In genomic region chr19:47096721-47097120, GRCh38 we compare ENCODE assay signal across 9 cellular contexts. TPM values are rescaled to one million over a fixed set of nuclear protein-coding genes. Genes with fewer than 3 reads are reported as not detected.
DNase-seq lines count a peak whose midpoint lies in the region; ATAC-seq, FAIRE-seq and TF ChIP-seq lines count a peak whose summit lies in the region.
"Had no signal": no experiment of that assay in that cellular context is flagged by ENCODE, and none has a peak within 500 bp of the region (broad histone marks: within the 10 kb centered on the region; RNA-seq: fewer than 3 reads in every experiment).

No MANE protein-coding gene starts in this region.

- H3K9me3 Mint-ChIP-seq in activated naive CD8-positive, alpha-beta T cell treated with anti-CD3 and anti-CD28 coated beads, Interleukin-2, amount 10 ng/mL, durations not matched to agents 7 days and 5 days: no peaks in the 10 kb centered on the region

- no peak overlapping the region for H3K4me3 Mint-ChIP-seq in activated naive CD8-positive, alpha-beta T cell treated with anti-CD3 and anti-CD28 coated beads, Interleukin-2, amount 10 ng/mL, durations not matched to agents 7 days and 5 days

- H3K36me3 Mint-ChIP-seq in activated naive CD8-positive, alpha-beta T cell treated with anti-CD3 and anti-CD28 coated beads, Interleukin-2, amount 10 ng/mL, durations not matched to agents 7 days and 5 days: peaks cover 32% of the 10 kb centered on the region

- no peaks in the 10 kb centered on the region for H3K27me3 Mint-ChIP-seq in activated naive CD8-positive, alpha-beta T cell treated with anti-CD3 and anti-CD28 coated beads, Interleukin-2, amount 10 ng/mL, durations not matched to agents 7 days and 5 days

- DNase-seq in HCT116 (ENCODE audit: low read depth, low spot score) (no peak), keratinocyte (ENCODE audit: low read depth, low spot score) (no peak), ACHN (no peak), NCI-H2227 (lab: John Stamatoyannopoulos, UW; ENCODE audit: unreplicated experiment) (no peak)
- DNase-seq in activated naive CD8-positive, alpha-beta T cell treated with anti-CD3 and anti-CD28 coated beads, Interleukin-2, amount 10 ng/mL, durations not matched to agents 7 days and 5 days: no peak

- TF ChIP-seq RAD21 in HCT116 (IDR thresholded peaks at IDR 0.05; ENCODE audit: low read depth): no peak

- no peak for FAIRE-seq in keratinocyte (lab: Jason Lieb, UNC)
- FAIRE-seq: K562 had no signal

- H3K27me3 ChIP-seq in HCT116 (ENCODE audit: insufficient read depth, low read length) (no peaks in the 10 kb centered on the region), keratinocyte (ENCODE audit: control insufficient read depth, extremely low read depth, insufficient read depth, low read length) (no peaks in the 10 kb centered on the region), skeletal muscle tissue (ENCODE audit: control insufficient read depth in 3 of 3, insufficient read depth in 3 of 3, low read length in 3 of 3) (no peaks in the 10 kb centered on the region)

- H3K36me3 ChIP-seq in HCT116 (ENCODE audit: control insufficient read depth in 1 of 2, insufficient read depth in 2 of 2, low read length in 2 of 2) (peaks cover 3 to 7% of the 10 kb centered on the region in 2 experiments; a peak in 2 of 4 replicates), keratinocyte (ENCODE audit: control insufficient read depth in 2 of 2, extremely low read depth in 1 of 2, insufficient read depth in 2 of 2, low read length in 2 of 2) (peaks cover 11 to 36% of the 10 kb centered on the region in 2 experiments), skeletal muscle tissue (ENCODE audit: control insufficient read depth in 3 of 3, insufficient read depth in 3 of 3, low read length in 3 of 3) (peaks cover 7 to 14% (median 9%) of the 10 kb centered on the region in 3 donors)

- peak overlapping the region; percentile 66 for H3K27ac ChIP-seq in HCT116 (ENCODE audit: low read depth, low read length)
- peak overlapping the region; percentile 68 for H3K27ac ChIP-seq in keratinocyte (ENCODE audit: control insufficient read depth, insufficient read depth, low read length)
- peak overlapping the region; percentile 71 for H3K27ac ChIP-seq in skeletal muscle tissue (ENCODE audit: low read depth, low read length)

- CTCF ChIA-PET in HCT116 (lab: Charles Lee): interaction anchor here (1.1 to 1.5 kb wide), 3 partner anchors 17 to 84 kb away, joined by 3 to 6 read pairs (median 4); no protein-coding TSS in a partner anchor

- TSS peak; percentile 60 for BruUV-seq in HCT116 (replicated peaks; lab: Mats Ljungman, UMichigan)

- no peak overlapping the region for H2AFZ ChIP-seq in HCT116 (ENCODE audit: low read depth, low read length, poor library complexity, severe bottlenecking)
- no peak overlapping the region for H2AFZ ChIP-seq in keratinocyte (ENCODE audit: control insufficient read depth, low read length)

- H3K4me1 ChIP-seq in HCT116 (ENCODE audit: control insufficient read depth in 1 of 2, insufficient read depth in 2 of 2, low read length in 2 of 2) (peaks cover 50 to 68% of the 10 kb centered on the region in 2 experiments), keratinocyte (ENCODE audit: control insufficient read depth, extremely low read depth, insufficient read depth, low read length) (peaks cover 15% of the 10 kb centered on the region), skeletal muscle tissue (ENCODE audit: control insufficient read depth in 3 of 3, insufficient read depth in 3 of 3, low read length in 3 of 3) (peaks cover 50 to 66% (median 54%) of the 10 kb centered on the region in 3 donors)

- H3K9me2 ChIP-seq in HCT116 (ENCODE audit: insufficient read depth): no peaks in the 10 kb centered on the region

- dilution Hi-C loops in keratinocyte (cut with MboI; ENCODE audit: extremely low pct_ligation_motif_present, low sequenced_read_pairs): no loop called here

- no peak for TF ChIP-seq POLR2A in HCT116 (IDR thresholded peaks at IDR 0.05; ENCODE audit: borderline replicate concordance, extremely low read depth, insufficient read depth, insufficient read length)

- H3K9me3 ChIP-seq in HCT116 (ENCODE audit: control insufficient read depth in 1 of 2, insufficient read depth in 1 of 2, low read depth in 1 of 2, low read length in 2 of 2): no peaks in the 10 kb centered on the region
- H3K9me3 ChIP-seq in keratinocyte (ENCODE audit: control insufficient read depth, low read depth, low read length): no peaks in the 10 kb centered on the region
- no peaks in the 10 kb centered on the region for H3K9me3 ChIP-seq in skeletal muscle tissue (ENCODE audit: control insufficient read depth in 3 of 3, low read length in 3 of 3)

- peaks cover 4% of the 10 kb centered on the region for H3K9me1 ChIP-seq in keratinocyte (ENCODE audit: control insufficient read depth, extremely low read depth, insufficient read depth, low read length)

- H3K9ac ChIP-seq in HCT116 (ENCODE audit: low read length) (peak overlapping the region; percentile 61), keratinocyte (ENCODE audit: control insufficient read depth, extremely low read depth, insufficient read depth, low read length) (peak overlapping the region; percentile 13), skeletal muscle tissue (ENCODE audit: low read depth in 1 of 3, low read length in 3 of 3) (peak overlapping the region in 1 of 3 donors; percentile 69)

- TF ChIP-seq CTCF in HCT116 (IDR thresholded peaks at IDR 0.05 in 2 of 3, conservative IDR thresholded peaks at IDR 0.05 in 1 of 3; ENCODE audit: borderline replicate concordance in 1 of 3, insufficient read depth in 1 of 3, low read depth in 2 of 3, low read length in 2 of 3) (no peak), keratinocyte (optimal IDR thresholded peaks at IDR 0.05 in 1 of 3, IDR thresholded peaks at IDR 0.05 in 1 of 3, conservative IDR thresholded peaks at IDR 0.05 in 1 of 3; ENCODE audit: extremely low read depth in 1 of 3, insufficient read depth in 2 of 3, low read length in 3 of 3) (no peak)

- ATAC-seq in HCT116 (peak; percentile 33), GM21515 (IDR thresholded peaks at IDR 0.05; ENCODE audit: unreplicated experiment) (no peak), GM21526 (IDR thresholded peaks at IDR 0.05; ENCODE audit: low FRiP score, unreplicated experiment) (no peak)
- ATAC-seq in activated naive CD8-positive, alpha-beta T cell treated with anti-CD3 and anti-CD28 coated beads, Interleukin-2, amount 10 ng/mL, durations not matched to agents 7 days and 5 days (ENCODE audit: low read depth): no peak
- ATAC-seq: K562 had no signal

- H4K20me1 ChIP-seq in HCT116 (ENCODE audit: insufficient read depth) (no peaks in the 10 kb centered on the region), keratinocyte (ENCODE audit: control insufficient read depth, extremely low read depth, insufficient read depth, low read length) (no peaks in the 10 kb centered on the region)

- H3K4me1 Mint-ChIP-seq in activated naive CD8-positive, alpha-beta T cell treated with anti-CD3 and anti-CD28 coated beads, Interleukin-2, amount 10 ng/mL, durations not matched to agents 7 days and 5 days: peaks cover 57% of the 10 kb centered on the region

- peak overlapping the region; percentile 89 for H3K27ac Mint-ChIP-seq in activated naive CD8-positive, alpha-beta T cell treated with anti-CD3 and anti-CD28 coated beads, Interleukin-2, amount 10 ng/mL, durations not matched to agents 7 days and 5 days

- intact Hi-C loops in HCT116 (cut with micrococcal nuclease): loop anchor here (1.0 kb wide), 1 partner anchor 16 kb away; no protein-coding TSS in a partner anchor

- peak overlapping the region; percentile 16 to 46; a peak in 3 of 4 replicates for H3K4me3 ChIP-seq in HCT116 (replicated peaks in 1 of 2; ENCODE audit: low read depth in 1 of 2, low read length in 2 of 2)
- no peak overlapping the region for H3K4me3 ChIP-seq in keratinocyte (ENCODE audit: control insufficient read depth in 2 of 3, extremely low read depth in 1 of 3, insufficient read depth in 2 of 3, low read depth in 1 of 3, low read length in 3 of 3)
- peak overlapping the region in 1 of 3 donors; percentile 29 for H3K4me3 ChIP-seq in skeletal muscle tissue (ENCODE audit: low read length in 3 of 3)
- H3K4me3 ChIP-seq: K562 had no signal

- H3K4me2 ChIP-seq in HCT116 (ENCODE audit: low read length): peak overlapping the region; percentile 85
- H3K4me2 ChIP-seq in keratinocyte (ENCODE audit: control insufficient read depth, extremely low read depth, insufficient read depth, low read depth, low read length): peak overlapping the region; percentile 64

- RAD21 ChIA-PET in HCT116 (lab: Charles Lee; ENCODE audit: low non-redundant PET in 1 of 2, low total read pairs in 2 of 2, uncharacterized antibody in 2 of 2, unreplicated experiment in 2 of 2): interaction anchor here in 1 of 2 experiments (0.6 kb wide), 1 partner anchor 17 kb away, joined by 3 read pairs; no protein-coding TSS in a partner anchor

- peaks cover 61% of the 10 kb centered on the region for H3K79me2 ChIP-seq in HCT116 (ENCODE audit: insufficient read depth, low read length)
- peaks cover 76% of the 10 kb centered on the region for H3K79me2 ChIP-seq in keratinocyte (ENCODE audit: control insufficient read depth, insufficient read depth, low read length)

- POLR2A ChIA-PET in HCT116 (lab: Charles Lee): interaction anchor here (1.0 to 4.5 kb wide), 2 partner anchors 17 to 129 kb away, joined by 3 to 27 read pairs; partner anchors contain the start of gene ZC3H4
- POLR2A ChIA-PET in activated naive CD8-positive, alpha-beta T cell treated with anti-CD3 and anti-CD28 coated beads, Interleukin-2, amount 10 ng/mL, durations not matched to agents 7 days and 5 days (lab: Charles Lee): interaction anchor here (2.3 to 7.2 kb wide), 2 partner anchors 15 to 49 kb away, joined by 7 to 192 read pairs; partner anchors contain the start of genes TMEM160 and ZC3H4

- in situ Hi-C loops in ACHN (cut with HindIII; ENCODE audit: low pct_ligation_motif_present, low pct_unique_long_range_greater_than_20kb, low sequenced_read_pairs): no loop called here

RNA-seq across cellular contexts. Expression of gene ZC3H4, which starts 16.9 kb away (rescaled TPM):
- total RNA-seq in HCT116 (2021; ENCODE audit: unreplicated experiment) (45.1 TPM), skeletal muscle tissue (14.6 TPM)
- 14.0 and 16.4 TPM in 2 replicates for polyA plus RNA-seq in HCT116 (2012)
- total RNA-seq in activated naive CD8-positive, alpha-beta T cell treated with anti-CD3 and anti-CD28 coated beads, Interleukin-2, amount 10 ng/mL, durations not matched to agents 7 days and 5 days: 10 to 100 TPM; 84.3 to 86.0 TPM
- 2.9 to 12.6 TPM (median 5.6 TPM) in 3 replicates for polyA plus RNA-seq in keratinocyte
- polyA plus RNA-seq in keratinocyte (2011; ENCODE audit: low read depth): 14.6 TPM
- polyA plus RNA-seq in keratinocyte (2011; cell fraction: cytosol; rRNA removed): 5.8 and 6.6 TPM in 2 replicates
- polyA plus RNA-seq in keratinocyte (2011; cell fraction: nucleus; rRNA removed): 21.0 and 21.7 TPM in 2 replicates
- polyA plus RNA-seq in keratinocyte (2012; ENCODE audit: low replicate concordance): 11.7 and 33.6 TPM in 2 replicates
- polyA minus RNA-seq in keratinocyte: 4.5 to 37.4 TPM (median 8.4 TPM) in 3 replicates
- polyA minus RNA-seq in keratinocyte (2011; cell fraction: cytosol; rRNA and poly(A)+ RNA removed): 13.8 TPM
- 13.6 and 27.9 TPM in 2 replicates for polyA minus RNA-seq in keratinocyte (2011; cell fraction: nucleus; rRNA and poly(A)+ RNA removed)

RNA-seq across cellular contexts. Expression of gene SAE1, which starts 33.9 kb away (rescaled TPM):
- total RNA-seq in HCT116 (2021; ENCODE audit: unreplicated experiment) (213 TPM), skeletal muscle tissue (71.0 TPM)
- 154 and 195 TPM in 2 replicates for polyA plus RNA-seq in HCT116 (2012)
- 100 to 1,000 TPM; 108 to 114 TPM for total RNA-seq in activated naive CD8-positive, alpha-beta T cell treated with anti-CD3 and anti-CD28 coated beads, Interleukin-2, amount 10 ng/mL, durations not matched to agents 7 days and 5 days
- polyA plus RNA-seq in keratinocyte: 58.7 to 107 TPM (median 102 TPM) in 3 replicates
- polyA plus RNA-seq in keratinocyte (2011; ENCODE audit: low read depth): 22.6 TPM
- polyA plus RNA-seq in keratinocyte (2011; cell fraction: cytosol; rRNA removed): 78.1 and 80.2 TPM in 2 replicates
- polyA plus RNA-seq in keratinocyte (2011; cell fraction: nucleus; rRNA removed): 51.1 and 61.4 TPM in 2 replicates
- 47.7 and 86.4 TPM in 2 replicates for polyA plus RNA-seq in keratinocyte (2012; ENCODE audit: low replicate concordance)
- 41.4 to 55.0 TPM (median 42.4 TPM) in 3 replicates for polyA minus RNA-seq in keratinocyte
- 32.4 TPM for polyA minus RNA-seq in keratinocyte (2011; cell fraction: cytosol; rRNA and poly(A)+ RNA removed)
- 11.6 and 20.2 TPM in 2 replicates for polyA minus RNA-seq in keratinocyte (2011; cell fraction: nucleus; rRNA and poly(A)+ RNA removed)

RNA-seq across cellular contexts. Expression of gene TMEM160, which starts 48.3 kb away (rescaled TPM):
- total RNA-seq in HCT116 (2021; ENCODE audit: unreplicated experiment): 49.4 TPM
- polyA plus RNA-seq in HCT116 (2012): 29.9 and 30.8 TPM in 2 replicates
- 10 to 100 TPM; 54.7 to 59.0 TPM for total RNA-seq in activated naive CD8-positive, alpha-beta T cell treated with anti-CD3 and anti-CD28 coated beads, Interleukin-2, amount 10 ng/mL, durations not matched to agents 7 days and 5 days
- 11.1 to 19.9 TPM (median 11.5 TPM) in 3 replicates for polyA plus RNA-seq in keratinocyte
- 0.42 TPM for polyA plus RNA-seq in keratinocyte (2011; ENCODE audit: low read depth)
- 4.4 and 26.3 TPM in 2 replicates for polyA plus RNA-seq in keratinocyte (2011; cell fraction: cytosol; rRNA removed)
- polyA plus RNA-seq in keratinocyte (2011; cell fraction: nucleus; rRNA removed): 5.1 and 8.9 TPM in 2 replicates
- polyA plus RNA-seq in keratinocyte (2012; ENCODE audit: low replicate concordance): 8.8 and 35.2 TPM in 2 replicates
- polyA minus RNA-seq in keratinocyte: 0.99 to 5.4 TPM (median 1.5 TPM) in 3 replicates
- polyA minus RNA-seq in keratinocyte (2011; cell fraction: cytosol; rRNA and poly(A)+ RNA removed): 51.8 TPM
- 5.1 and 8.3 TPM in 2 replicates for polyA minus RNA-seq in keratinocyte (2011; cell fraction: nucleus; rRNA and poly(A)+ RNA removed)
- total RNA-seq in skeletal muscle tissue: 9.4 TPM

Comparison
In these comparisons a context has a peak if more than half of its experiments do, and no peak if none do; other contexts are left out.
1. H3K4me3 ChIP-seq: peak in HCT116 (2 of 2); none in keratinocyte (0 of 3).
2. Peak in every context shown above with its lines, with median percentiles within 50 percentile points of each other: H3K27ac ChIP-seq.